In genomic region chr1:36555041-36555440, GRCh38 we compare ENCODE assay signal across 14 cellular contexts.
DNase-seq lines count a peak whose midpoint lies in the region; ATAC-seq and TF ChIP-seq lines count a peak whose summit lies in the region.
"Had no signal": no experiment of that assay in that cellular context is flagged by ENCODE, and none has a peak within 500 bp of the region (broad histone marks: within the 10 kb centered on the region; RNA-seq: fewer than 3 reads in every experiment).

No MANE protein-coding gene starts in this region.

- peak; percentile 10 for DNase-seq in activated naive CD8-positive, alpha-beta T cell treated with anti-CD3 and anti-CD28 coated beads, Interleukin-2, amount 10 ng/mL, durations not matched to agents 7 days and 5 days
- no peak for DNase-seq in activated naive CD8-positive, alpha-beta T cell treated with anti-CD3 and anti-CD28 coated beads for 36 hours
- DNase-seq in ecto neural progenitor cell (ENCODE audit: low spot score) (peak; percentile 26), posterior vena cava (ENCODE audit: low spot score) (peak; percentile 58), NCI-H1436 (lab: John Stamatoyannopoulos, UW) (no peak)
- no peak for DNase-seq in activated CD8-positive, alpha-beta memory T cell treated with anti-CD3 and anti-CD28 coated beads, Interleukin-2, amount 50 U/mL, for 48 hours
- DNase-seq: 8988T; Calu3; CD8-positive, alpha-beta T cell; DMS79 treated with DMSO at 0.1 percent for 48 hours; GF-D8 had no signal

- POLR2A ChIA-PET in activated naive CD8-positive, alpha-beta T cell treated with anti-CD3 and anti-CD28 coated beads, Interleukin-2, amount 10 ng/mL, durations not matched to agents 7 days and 5 days (lab: Charles Lee) = no interaction called here

- peaks cover 2% of the 10 kb centered on the region for H3K4me1 Mint-ChIP-seq in activated naive CD8-positive, alpha-beta T cell treated with anti-CD3 and anti-CD28 coated beads, Interleukin-2, amount 10 ng/mL, durations not matched to agents 7 days and 5 days
- H3K4me1 Mint-ChIP-seq in activated naive CD8-positive, alpha-beta T cell treated with anti-CD3 and anti-CD28 coated beads for 36 hours = no peaks in the 10 kb centered on the region
- H3K4me1 Mint-ChIP-seq: GM23338 had no signal

- no peak for TF ChIP-seq CTCF in gastroesophageal sphincter (IDR thresholded peaks at IDR 0.05)

- H3K27ac Mint-ChIP-seq in activated naive CD8-positive, alpha-beta T cell treated with anti-CD3 and anti-CD28 coated beads, Interleukin-2, amount 10 ng/mL, durations not matched to agents 7 days and 5 days = no peak overlapping the region
- H3K27ac Mint-ChIP-seq in activated naive CD8-positive, alpha-beta T cell treated with anti-CD3 and anti-CD28 coated beads for 36 hours = no peak overlapping the region
- H3K27ac Mint-ChIP-seq: CD8-positive, alpha-beta T cell; GM23338 had no signal

- H3K36me3 ChIP-seq in gastroesophageal sphincter = no peaks in the 10 kb centered on the region
- H3K36me3 ChIP-seq: BLaER1 had no signal

- H3K9me3 Mint-ChIP-seq in activated naive CD8-positive, alpha-beta T cell treated with anti-CD3 and anti-CD28 coated beads, Interleukin-2, amount 10 ng/mL, durations not matched to agents 7 days and 5 days = no peaks in the 10 kb centered on the region
- H3K9me3 Mint-ChIP-seq in activated naive CD8-positive, alpha-beta T cell treated with anti-CD3 and anti-CD28 coated beads for 36 hours = no peaks in the 10 kb centered on the region
- H3K9me3 Mint-ChIP-seq: CD8-positive, alpha-beta T cell; GM23338 had no signal

- H3K4me3 Mint-ChIP-seq in activated naive CD8-positive, alpha-beta T cell treated with anti-CD3 and anti-CD28 coated beads, Interleukin-2, amount 10 ng/mL, durations not matched to agents 7 days and 5 days = no peak overlapping the region
- H3K4me3 Mint-ChIP-seq in activated naive CD8-positive, alpha-beta T cell treated with anti-CD3 and anti-CD28 coated beads for 36 hours = no peak overlapping the region
- H3K4me3 Mint-ChIP-seq: CD8-positive, alpha-beta T cell; GM23338 had no signal

- WGBS in gastroesophageal sphincter (ENCODE audit: low coverage in 1 of 2), 2 donors = 60% methylated on average over 1 of the region's 5 CpGs; no CpG with 5 or more reads in 1 of the 2 donors

- no peak for ATAC-seq in activated naive CD8-positive, alpha-beta T cell treated with anti-CD3 and anti-CD28 coated beads, Interleukin-2, amount 10 ng/mL, durations not matched to agents 7 days and 5 days (ENCODE audit: low read depth)
- ATAC-seq in gastroesophageal sphincter = no peak
- ATAC-seq: CD8-positive, alpha-beta T cell had no signal

- H3K27me3 ChIP-seq in gastroesophageal sphincter = peaks cover 85% of the 10 kb centered on the region
- H3K27me3 ChIP-seq: BLaER1 had no signal

- H3K36me3 Mint-ChIP-seq in activated naive CD8-positive, alpha-beta T cell treated with anti-CD3 and anti-CD28 coated beads, Interleukin-2, amount 10 ng/mL, durations not matched to agents 7 days and 5 days = no peaks in the 10 kb centered on the region
- H3K36me3 Mint-ChIP-seq in activated naive CD8-positive, alpha-beta T cell treated with anti-CD3 and anti-CD28 coated beads for 36 hours = no peaks in the 10 kb centered on the region
- H3K36me3 Mint-ChIP-seq: CD8-positive, alpha-beta T cell had no signal

- no peaks in the 10 kb centered on the region for H3K9me3 ChIP-seq in gastroesophageal sphincter
- H3K9me3 ChIP-seq: BLaER1 had no signal

- no peak overlapping the region for H3K4me3 ChIP-seq in gastroesophageal sphincter
- H3K4me3 ChIP-seq: BLaER1, GM23338 had no signal

- intact Hi-C loops in posterior vena cava (cut with DNase I) = no loop called here

- H3K27ac ChIP-seq in gastroesophageal sphincter = no peak overlapping the region
- H3K27ac ChIP-seq: BLaER1 had no signal

- no peaks in the 10 kb centered on the region for H3K4me1 ChIP-seq in gastroesophageal sphincter

- H3K27me3 Mint-ChIP-seq in activated naive CD8-positive, alpha-beta T cell treated with anti-CD3 and anti-CD28 coated beads, Interleukin-2, amount 10 ng/mL, durations not matched to agents 7 days and 5 days = peaks cover 40% of the 10 kb centered on the region
- peaks cover 37% of the 10 kb centered on the region for H3K27me3 Mint-ChIP-seq in activated naive CD8-positive, alpha-beta T cell treated with anti-CD3 and anti-CD28 coated beads for 36 hours

- no peak for TF ChIP-seq EP300 in gastroesophageal sphincter (IDR thresholded peaks at IDR 0.05)

- no peak for TF ChIP-seq POLR2A in gastroesophageal sphincter (IDR thresholded peaks at IDR 0.05)

Comparison
In these comparisons a context has a peak if more than half of its experiments do, and no peak if none do; other contexts are left out.
1. DNase-seq: peak in activated naive CD8-positive, alpha-beta T cell treated with anti-CD3 and anti-CD28 coated beads, Interleukin-2, amount 10 ng/mL, durations not matched to agents 7 days and 5 days (single experiment), ecto neural progenitor cell (single experiment) and posterior vena cava (single experiment); none in activated naive CD8-positive, alpha-beta T cell treated with anti-CD3 and anti-CD28 coated beads for 36 hours (single experiment), NCI-H1436 (single experiment) and activated CD8-positive, alpha-beta memory T cell treated with anti-CD3 and anti-CD28 coated beads, Interleukin-2, amount 50 U/mL, for 48 hours (single experiment).